In the genomic region with DNA sequence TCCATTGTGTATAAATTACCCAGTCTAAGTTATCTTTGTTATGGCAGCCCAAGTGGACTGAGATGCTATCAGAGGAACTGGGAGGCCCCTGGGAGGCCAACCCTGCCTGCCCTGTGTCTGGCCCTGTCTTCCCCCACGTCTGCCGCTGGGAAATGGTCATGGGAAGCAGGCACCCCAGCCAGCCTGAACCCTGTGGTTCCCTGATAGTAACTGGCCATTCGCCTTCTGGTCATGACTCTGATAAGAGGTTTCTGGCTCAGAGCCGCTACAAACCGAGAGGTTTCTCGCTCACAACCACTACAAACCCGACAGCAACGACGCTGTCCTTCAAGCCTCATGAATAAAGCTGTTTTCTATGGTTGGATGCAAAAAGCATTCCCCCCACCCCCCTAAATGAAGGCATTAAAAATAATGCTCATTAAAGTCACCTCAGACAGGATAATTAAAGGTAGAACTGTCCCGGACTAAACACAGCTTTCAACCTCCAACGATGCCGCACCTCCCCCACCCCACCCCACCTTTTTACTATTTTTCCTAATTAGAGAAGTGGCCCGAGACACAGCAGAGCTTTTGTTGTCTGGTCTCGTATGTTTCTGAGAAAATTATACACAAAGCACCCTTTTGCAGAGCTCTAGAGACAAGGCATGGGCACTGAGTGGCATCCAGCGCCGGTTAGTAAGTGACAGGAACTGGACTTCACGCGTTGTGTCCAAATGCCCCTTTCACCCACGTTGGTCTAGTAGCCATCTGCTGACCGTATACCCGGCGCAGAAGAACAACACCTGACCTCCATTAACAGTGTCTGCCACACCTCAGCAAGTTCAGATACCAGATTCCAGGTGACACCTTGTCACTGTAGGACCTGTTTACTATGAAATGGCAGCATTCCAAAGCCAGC, we compare ENCODE assay signal across 22 cellular contexts.
DNase-seq lines count a peak whose midpoint lies in the region; ATAC-seq, FAIRE-seq and TF ChIP-seq lines count a peak whose summit lies in the region.
"Had no signal": no experiment of that assay in that cellular context is flagged by ENCODE, and none has a peak within 500 bp of the region (broad histone marks: within the 10 kb centered on the region; RNA-seq: fewer than 3 reads in every experiment).

No MANE protein-coding gene starts in this region.

- no peak overlapping the region for H4K8ac ChIP-seq in mesendoderm (ENCODE audit: low read depth, low read length)

- no peak overlapping the region for H3K9ac ChIP-seq in mesendoderm (ENCODE audit: low read length)
- H3K9ac ChIP-seq: BLaER1 had no signal

- peaks cover 2% of the 10 kb centered on the region for H3K79me1 ChIP-seq in mesendoderm (ENCODE audit: low read length)

- no peaks in the 10 kb centered on the region for H3K36me3 Mint-ChIP-seq in activated CD8-positive, alpha-beta memory T cell treated with anti-CD3 and anti-CD28 coated beads, Interleukin-2, amount 10 ng/mL, durations not matched to agents 7 days and 5 days

- H3K4ac ChIP-seq in mesendoderm (ENCODE audit: low read depth, low read length): no peak overlapping the region

- no peak overlapping the region for H3K27ac Mint-ChIP-seq in activated CD8-positive, alpha-beta memory T cell treated with anti-CD3 and anti-CD28 coated beads, Interleukin-2, amount 10 ng/mL, durations not matched to agents 7 days and 5 days
- H3K27ac Mint-ChIP-seq: T-helper 1 cell treated with Interleukin-12 subunit alpha and Interleukin-12 subunit beta and Interleukin-4 antibody, amounts not matched to agents 30 μg/mL and 1 μg/mL, for 36 hours had no signal

- H2BK120ac ChIP-seq in mesendoderm (ENCODE audit: low read depth, low read length): no peak overlapping the region

- no peak overlapping the region for H2AK5ac ChIP-seq in mesendoderm (ENCODE audit: low read length)

- H3K27ac ChIP-seq in mesendoderm (ENCODE audit: low read depth, low read length) (no peak overlapping the region), upper lobe of right lung (no peak overlapping the region)
- H3K27ac ChIP-seq: 22Rv1, BLaER1, tibial nerve had no signal

- FAIRE-seq in HTR-8/SVneo (lab: Jason Lieb, UNC): no peak
- FAIRE-seq: astrocyte, GM19239 had no signal

- no peak overlapping the region for H4K5ac ChIP-seq in mesendoderm (ENCODE audit: low read length)

- no peaks in the 10 kb centered on the region for H3K9me3 Mint-ChIP-seq in activated CD8-positive, alpha-beta memory T cell treated with anti-CD3 and anti-CD28 coated beads, Interleukin-2, amount 10 ng/mL, durations not matched to agents 7 days and 5 days (ENCODE audit: low read depth)
- H3K9me3 Mint-ChIP-seq: T-helper 1 cell treated with Interleukin-12 subunit alpha and Interleukin-12 subunit beta and Interleukin-4 antibody, amounts not matched to agents 30 μg/mL and 1 μg/mL, for 36 hours had no signal

- no peak for TF ChIP-seq CTCF in upper lobe of right lung (IDR thresholded peaks at IDR 0.05)

- no CpG with 5 or more reads among the region's 22 CpGs for WGBS in mesendoderm (ENCODE audit: extremely low coverage, insufficient coverage, low lambda C conversion rate)

- H3K4me1 ChIP-seq in mesendoderm (ENCODE audit: control insufficient read depth, low read depth, low read length) (peaks cover 12% of the 10 kb centered on the region), upper lobe of right lung (no peaks in the 10 kb centered on the region)
- H3K4me1 ChIP-seq: tibial nerve had no signal

- no peak overlapping the region for H2BK5ac ChIP-seq in mesendoderm (ENCODE audit: low read length)

- H3K9me3 ChIP-seq in upper lobe of right lung: no peaks in the 10 kb centered on the region
- H3K9me3 ChIP-seq: BLaER1, mucosa of descending colon had no signal

- H3K4me1 Mint-ChIP-seq in activated CD8-positive, alpha-beta memory T cell treated with anti-CD3 and anti-CD28 coated beads, Interleukin-2, amount 10 ng/mL, durations not matched to agents 7 days and 5 days: no peaks in the 10 kb centered on the region

- peaks cover 16% of the 10 kb centered on the region for H3K27me3 Mint-ChIP-seq in activated CD8-positive, alpha-beta memory T cell treated with anti-CD3 and anti-CD28 coated beads, Interleukin-2, amount 10 ng/mL, durations not matched to agents 7 days and 5 days

- no peak overlapping the region for H2BK15ac ChIP-seq in mesendoderm (replicated peaks; ENCODE audit: low read depth)

- no peak overlapping the region for H3K4me2 ChIP-seq in mesendoderm (ENCODE audit: low read length)
- H3K4me2 ChIP-seq: BLaER1 had no signal

- H3K4me3 ChIP-seq in mesendoderm (ENCODE audit: low read length) (no peak overlapping the region), upper lobe of right lung (no peak overlapping the region)
- H3K4me3 ChIP-seq: BLaER1, mucosa of descending colon, tibial nerve had no signal

- no peak overlapping the region for H3K56ac ChIP-seq in mesendoderm (ENCODE audit: low read length)

- peak; percentile 29 for DNase-seq in activated CD8-positive, alpha-beta memory T cell treated with anti-CD3 and anti-CD28 coated beads, Interleukin-2, amount 10 ng/mL, durations not matched to agents 7 days and 5 days
- DNase-seq in activated CD8-positive, alpha-beta memory T cell treated with anti-CD3 and anti-CD28 coated beads, Interleukin-2, amount 50 U/mL, for 48 hours: no peak
- DNase-seq in ecto neural progenitor cell (ENCODE audit: low spot score): peak; percentile 34
- peak; percentile 54 for DNase-seq in mesendoderm
- no peak for DNase-seq in upper lobe of right lung
- DNase-seq in HTR-8/SVneo (ENCODE audit: insufficient read length, low spot score): no peak
- DNase-seq in GM19240 (ENCODE audit: insufficient read length, low spot score): no peak
- DNase-seq: activated CD4-positive, alpha-beta T cell treated with anti-CD3 and anti-CD28 coated beads for 1 hour; activated naive CD4-positive, alpha-beta T cell treated with Interleukin-2 at 50 U/mL for 16 hours; cortex of kidney; KBM-7; mucosa of descending colon; NCI-H1105; NCI-H774; occipital lobe had no signal

- ATAC-seq in activated CD8-positive, alpha-beta memory T cell treated with anti-CD3 and anti-CD28 coated beads, Interleukin-2, amount 10 ng/mL, durations not matched to agents 7 days and 5 days: no peak
- ATAC-seq in upper lobe of right lung (peak; percentile 42), HG02852 (IDR thresholded peaks at IDR 0.05; ENCODE audit: unreplicated experiment) (no peak)
- ATAC-seq: mucosa of descending colon had no signal

- H3K18ac ChIP-seq in mesendoderm (ENCODE audit: low read length): no peak overlapping the region

- H3K27me3 ChIP-seq in mesendoderm (ENCODE audit: insufficient read depth, low read length, poor library complexity) (no peaks in the 10 kb centered on the region), upper lobe of right lung (no peaks in the 10 kb centered on the region)
- H3K27me3 ChIP-seq: tibial nerve had no signal

- no peak overlapping the region for H3K4me3 Mint-ChIP-seq in activated CD8-positive, alpha-beta memory T cell treated with anti-CD3 and anti-CD28 coated beads, Interleukin-2, amount 10 ng/mL, durations not matched to agents 7 days and 5 days
- H3K4me3 Mint-ChIP-seq: T-helper 1 cell treated with Interleukin-12 subunit alpha and Interleukin-12 subunit beta and Interleukin-4 antibody, amounts not matched to agents 30 μg/mL and 1 μg/mL, for 36 hours had no signal

- peak overlapping the region; percentile 70 for H3K23ac ChIP-seq in mesendoderm (ENCODE audit: low read length)

- CTCF ChIA-PET in activated CD8-positive, alpha-beta memory T cell treated with anti-CD3 and anti-CD28 coated beads, Interleukin-2, amount 10 ng/mL, durations not matched to agents 7 days and 5 days (lab: Charles Lee): no interaction called here

- no peaks in the 10 kb centered on the region for H3K79me2 ChIP-seq in mesendoderm (ENCODE audit: control insufficient read depth, insufficient read depth, low read length)

- intact Hi-C loops in upper lobe of right lung (cut with DNase I): loop anchor here (10.0 kb wide), 1 partner anchor 145 kb away; a partner anchor contains a TSS

- H3K36me3 ChIP-seq in mesendoderm (ENCODE audit: control insufficient read depth, insufficient read depth, low read length): no peaks in the 10 kb centered on the region
- no peaks in the 10 kb centered on the region for H3K36me3 ChIP-seq in upper lobe of right lung
- H3K36me3 ChIP-seq: BLaER1, tibial nerve had no signal

Comparison
In these comparisons a context has a peak if more than half of its experiments do, and no peak if none do; other contexts are left out.
1. DNase-seq: peak in activated CD8-positive, alpha-beta memory T cell treated with anti-CD3 and anti-CD28 coated beads, Interleukin-2, amount 10 ng/mL, durations not matched to agents 7 days and 5 days (single experiment), ecto neural progenitor cell (single experiment) and mesendoderm (single experiment); none in activated CD8-positive, alpha-beta memory T cell treated with anti-CD3 and anti-CD28 coated beads, Interleukin-2, amount 50 U/mL, for 48 hours (single experiment), upper lobe of right lung (single experiment), HTR-8/SVneo (single experiment) and GM19240 (single experiment).